Comparison of ENCODE assay signal across 22 cellular contexts in the genomic region with DNA sequence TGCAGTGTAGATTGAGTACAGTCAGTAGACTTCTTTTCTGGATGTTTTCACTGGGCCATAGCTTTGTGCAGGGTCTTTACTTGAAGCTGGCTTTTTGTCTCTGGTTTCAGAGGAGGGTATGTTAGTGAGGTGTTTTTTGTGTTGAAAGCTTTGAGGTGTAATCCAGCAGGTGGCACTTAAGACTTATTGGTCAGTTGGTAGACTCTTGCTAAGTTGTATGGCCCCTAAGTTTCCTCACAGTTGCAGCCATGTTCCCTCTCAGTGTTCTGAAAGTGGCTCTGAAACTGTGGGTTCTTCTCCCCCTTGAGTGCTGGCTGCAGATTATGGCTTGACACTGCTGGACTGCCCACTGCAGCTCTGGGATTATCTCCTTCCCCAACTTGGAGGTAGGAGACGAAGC. TPM values are rescaled to one million over a fixed set of nuclear protein-coding genes. Genes with fewer than 3 reads are reported as not detected.
DNase-seq lines count a peak whose midpoint lies in the region; ATAC-seq, FAIRE-seq and TF ChIP-seq lines count a peak whose summit lies in the region.
"Had no signal": no experiment of that assay in that cellular context is flagged by ENCODE, and none has a peak within 500 bp of the region (broad histone marks: within the 10 kb centered on the region; RNA-seq: fewer than 3 reads in every experiment).

No MANE protein-coding gene starts in this region.

- POLR2A ChIA-PET in GM12878 (lab: Charles Lee) = no interaction called here

- TF ChIP-seq POLR2A in GM12878 (IDR thresholded peaks at IDR 0.05; ENCODE audit: low read depth, low read length) (no peak), right lobe of liver (IDR thresholded peaks at IDR 0.05) (no peak)

- TF ChIP-seq CTCF in GM12878 (IDR thresholded peaks at IDR 0.05 in 2 of 3, conservative IDR thresholded peaks at IDR 0.05 in 1 of 3; ENCODE audit: control insufficient read depth in 2 of 3, extremely low read depth in 1 of 3, insufficient read depth in 1 of 3, low read depth in 3 of 3, low read length in 3 of 3) = peak in 1 of 3 experiments; percentile 23; a peak in 2 of 6 replicates
- TF ChIP-seq CTCF in right lobe of liver (IDR thresholded peaks at IDR 0.05) = peak in 3 of 4 donors; percentile 19 to 39 (median 23)

- 55% methylated on average over 1 of the region's 1 CpG for WGBS in GM12878 (ENCODE audit: insufficient coverage, insufficient replicate concordance, low lambda C conversion rate, missing lambda C conversion rate)
- WGBS in right lobe of liver (ENCODE audit: insufficient coverage, low coverage, low lambda C conversion rate, missing lambda C conversion rate) = no CpG with 5 or more reads among the region's 1 CpG

- SMC1A ChIA-PET in GM12878 (lab: Charles Lee; ENCODE audit: uncharacterized antibody, unreplicated experiment) = interaction anchor here (1.1 to 1.3 kb wide), 2 partner anchors 52 to 227 kb away, joined by 3 to 6 read pairs; no protein-coding TSS in a partner anchor

- H3K27me3 ChIP-seq in GM12878 (replicated peaks in 1 of 2; ENCODE audit: control insufficient read depth in 2 of 2, insufficient read depth in 2 of 2, low read length in 1 of 2) = no peaks in the 10 kb centered on the region
- no peaks in the 10 kb centered on the region for H3K27me3 ChIP-seq in right lobe of liver
- H3K27me3 ChIP-seq: body of pancreas, gastroesophageal sphincter, ovary, Peyer's patch had no signal

- TF ChIP-seq RAD21 in Ishikawa (IDR thresholded peaks at IDR 0.05; ENCODE audit: low read depth) = peak; percentile 34
- TF ChIP-seq RAD21 in GM12878 (IDR thresholded peaks at IDR 0.05; ENCODE audit: insufficient read depth, low read depth, low read length) = peak; percentile 54

- no peak overlapping the region for H3K4me2 ChIP-seq in GM12878 (ENCODE audit: control insufficient read depth, insufficient read depth)

- H3K9ac ChIP-seq in GM12878 (ENCODE audit: control insufficient read depth, insufficient read depth, low read length) = no peak overlapping the region

- H3K79me2 ChIP-seq in GM12878 (ENCODE audit: control insufficient read depth, insufficient read depth, low read length) = no peaks in the 10 kb centered on the region

- no peak overlapping the region for H2AFZ ChIP-seq in GM12878 (ENCODE audit: control insufficient read depth, low read depth, low read length)

- CTCF ChIA-PET in GM12878 (lab: Yijun Ruan, JAX) = interaction anchor here (0.8 to 1.1 kb wide), 3 partner anchors 219 to 227 kb away, joined by 3 to 4 read pairs (median 3); no protein-coding TSS in a partner anchor

- BruUV-seq in GM12878 (replicated peaks; lab: Mats Ljungman, UMichigan) = no TSS peak

- H3K36me3 ChIP-seq in GM12878 (ENCODE audit: control insufficient read depth in 2 of 2, insufficient read depth in 2 of 2, low read length in 1 of 2) = no peaks in the 10 kb centered on the region
- no peaks in the 10 kb centered on the region for H3K36me3 ChIP-seq in right lobe of liver
- H3K36me3 ChIP-seq: gastroesophageal sphincter, ovary, Peyer's patch had no signal

- DNase-seq in GM12878 (ENCODE audit: low read depth, low spot score) (no peak), right lobe of liver (no peak), UCSD-AML1 (lab: John Stamatoyannopoulos, UW; ENCODE audit: unreplicated experiment) (no peak), NCI-H2029 (lab: John Stamatoyannopoulos, UW) (no peak), NCI-H774 (lab: John Stamatoyannopoulos, UW) (no peak)
- DNase-seq: activated naive CD8-positive, alpha-beta T cell treated with anti-CD3 and anti-CD28 coated beads for 36 hours; body of pancreas; KBM-7; kidney glomerular epithelial cell; natural killer cell; NCI-H69; ovary; Peyer's patch; stimulated activated CD4-positive, alpha-beta T cell treated with anti-CD3 and anti-CD28 coated beads, Interleukin-2, amount 100 ng/mL, for 24 hours; stimulated activated naive CD8-positive, alpha-beta T cell treated with anti-CD3 and anti-CD28 coated beads, Interleukin-15, amount 100 ng/mL, for 72 hours; T1000; trophoblast cell had no signal

- no peak for TF ChIP-seq EP300 in Ishikawa (IDR thresholded peaks at IDR 0.05; ENCODE audit: borderline replicate concordance)
- no peak for TF ChIP-seq EP300 in GM12878 (IDR thresholded peaks at IDR 0.05; ENCODE audit: borderline replicate concordance in 1 of 2, control insufficient read depth in 1 of 2, low read depth in 2 of 2, low read length in 2 of 2)

- ATAC-seq in GM18867 (IDR thresholded peaks at IDR 0.05; ENCODE audit: unreplicated experiment) = peak; percentile 39
- peak; percentile 40; the same call in 2 of the 3 replicates for ATAC-seq in GM12878
- peak in 3 of 4 donors; percentile 36 to 53 (median 47) for ATAC-seq in right lobe of liver
- ATAC-seq: activated CD4-positive, CD25-positive, alpha-beta regulatory T cell treated with anti-CD3 and anti-CD28 coated beads, Interleukin-2, amount 50 U/mL, for 24 hours; body of pancreas; gastroesophageal sphincter; natural killer cell; stimulated activated naive CD8-positive, alpha-beta T cell treated with anti-CD3 and anti-CD28 coated beads, Interleukin-15, amount 100 ng/mL, for 72 hours had no signal

- H4K20me1 ChIP-seq in GM12878 (ENCODE audit: control insufficient read depth, insufficient read depth) = no peaks in the 10 kb centered on the region

- no peak overlapping the region for H3K27ac ChIP-seq in GM12878 (ENCODE audit: control insufficient read depth, insufficient read depth)
- H3K27ac ChIP-seq in right lobe of liver = no peak overlapping the region
- H3K27ac ChIP-seq: body of pancreas, gastroesophageal sphincter, ovary, Peyer's patch, SK-N-MC had no signal

- H3K9me3 ChIP-seq in GM12878 (replicated peaks; ENCODE audit: control insufficient read depth, insufficient read depth, low read length) = no peaks in the 10 kb centered on the region
- H3K9me3 ChIP-seq in right lobe of liver = no peaks in the 10 kb centered on the region
- H3K9me3 ChIP-seq: body of pancreas, gastroesophageal sphincter, ovary, Peyer's patch had no signal

- H3K4me1 ChIP-seq in GM12878 (ENCODE audit: control insufficient read depth, insufficient read depth, low read length) (peaks cover 8% of the 10 kb centered on the region), right lobe of liver (peaks cover 0 to 17% (median 4%) of the 10 kb centered on the region in 4 donors)
- H3K4me1 ChIP-seq: body of pancreas, gastroesophageal sphincter, Peyer's patch had no signal

- RAD21 ChIA-PET in GM12878 (lab: Charles Lee; ENCODE audit: unreplicated experiment) = interaction anchor here (0.9 to 1.3 kb wide), 4 partner anchors 56 to 229 kb away, joined by 3 to 6 read pairs (median 4); partner anchors contain the start of gene SLC44A1

- no peak overlapping the region for H3K4me3 ChIP-seq in GM12878
- no peak overlapping the region for H3K4me3 ChIP-seq in right lobe of liver
- H3K4me3 ChIP-seq: body of pancreas, gastroesophageal sphincter, ovary, Peyer's patch, SK-N-MC had no signal

- intact Hi-C loops in GM12878 (cut with micrococcal nuclease; ENCODE audit: unreplicated experiment) (loop anchor here (1.0 kb wide), 1 partner anchor 227 kb away; no protein-coding TSS in a partner anchor), right lobe of liver (cut with DNase I) (no loop called here)

- no peak for FAIRE-seq in GM12878 (lab: Jason Lieb, UNC)

- in situ Hi-C loops in GM12878 (cut with MboI) = no loop called here

TF ChIP-seq in Ishikawa, 13 proteins besides CTCF, POLR2A, EP300 and RAD21 (continues in another document):
- TF ChIP-seq NFIC (IDR thresholded peaks at IDR 0.05) = no peak

TF ChIP-seq in GM12878, 131 proteins besides CTCF, POLR2A, EP300 and RAD21:
- TF ChIP-seq KAT2A (conservative IDR thresholded peaks at IDR 0.05; ENCODE audit: control insufficient read depth, low read depth, low read length) (no peak), SMC3 (IDR thresholded peaks at IDR 0.05; ENCODE audit: borderline replicate concordance, low read length) (peak; percentile 38; the same call in 1 of the 2 replicates), YY1 (IDR thresholded peaks at IDR 0.05; ENCODE audit: low read depth, low read length) (0 out of 2 replicates have a peak, but pooled peaks have one; percentile 40)

RNA-seq across cellular contexts. Expression of gene SLC44A1, which starts 55.7 kb away (rescaled TPM):
- 21.4 and 23.9 TPM in 2 replicates for total RNA-seq in GM12878 (2013; cell fraction: nucleolus; rRNA removed)
- 14.4 and 15.4 TPM in 2 replicates for total RNA-seq in GM12878 (2014; rRNA removed)
- 13.4 TPM in 2 replicates for total RNA-seq in GM12878 (2014; rRNA removed; fragmentation: Illumina TruSeq; extraction: Trizol)
- 21.2 and 22.6 TPM in 2 replicates for total RNA-seq in GM12878 (2021)
- 9.2 TPM for polyA plus RNA-seq in GM12878 (2011; ENCODE audit: low read depth)
- 11.5 and 14.5 TPM in 2 replicates for polyA plus RNA-seq in GM12878 (2011; rRNA removed)
- polyA plus RNA-seq in GM12878 (2011; cell fraction: cytosol; rRNA removed) = 9.0 and 10.3 TPM in 2 replicates
- polyA plus RNA-seq in GM12878 (2011; cell fraction: nucleus; rRNA removed) = 3.5 and 4.3 TPM in 2 replicates
- polyA plus RNA-seq in GM12878 (2012) = 9.1 and 12.0 TPM in 2 replicates
- polyA plus RNA-seq in GM12878 (2014; fragmentation: Illumina TruSeq; extraction: Trizol) = 13.3 and 15.0 TPM in 2 replicates
- 1 to 10 TPM; 5.0 to 5.2 TPM for polyA plus RNA-seq in GM12878 (2014; fragmentation: Nextera tagmentation; extraction: Ambion mirVana)
- 9.5 and 11.5 TPM in 2 replicates for polyA plus RNA-seq in GM12878 (2014; rRNA removed)
- 10 to 100 TPM in 1 of 2 experiments, 1 to 10 TPM in 1; 2.4 to 15.6 TPM for polyA plus RNA-seq in GM12878 (2016; fragmentation: Nextera tagmentation; extraction: Ambion mirVana)
- 27.1 and 32.2 TPM in 2 replicates for polyA minus RNA-seq in GM12878 (2011; rRNA and poly(A)+ RNA removed)
- 6.1 and 8.7 TPM in 2 replicates for polyA minus RNA-seq in GM12878 (2011; cell fraction: cytosol; rRNA and poly(A)+ RNA removed)
- polyA minus RNA-seq in GM12878 (2011; cell fraction: nucleus; rRNA and poly(A)+ RNA removed) = 4.8 and 7.1 TPM in 2 replicates
- 10 to 100 TPM; 44.7 to 73.2 (median 50.1) TPM for total RNA-seq in right lobe of liver
